ENCODE assay signal across 13 cellular contexts in the genomic region with DNA sequence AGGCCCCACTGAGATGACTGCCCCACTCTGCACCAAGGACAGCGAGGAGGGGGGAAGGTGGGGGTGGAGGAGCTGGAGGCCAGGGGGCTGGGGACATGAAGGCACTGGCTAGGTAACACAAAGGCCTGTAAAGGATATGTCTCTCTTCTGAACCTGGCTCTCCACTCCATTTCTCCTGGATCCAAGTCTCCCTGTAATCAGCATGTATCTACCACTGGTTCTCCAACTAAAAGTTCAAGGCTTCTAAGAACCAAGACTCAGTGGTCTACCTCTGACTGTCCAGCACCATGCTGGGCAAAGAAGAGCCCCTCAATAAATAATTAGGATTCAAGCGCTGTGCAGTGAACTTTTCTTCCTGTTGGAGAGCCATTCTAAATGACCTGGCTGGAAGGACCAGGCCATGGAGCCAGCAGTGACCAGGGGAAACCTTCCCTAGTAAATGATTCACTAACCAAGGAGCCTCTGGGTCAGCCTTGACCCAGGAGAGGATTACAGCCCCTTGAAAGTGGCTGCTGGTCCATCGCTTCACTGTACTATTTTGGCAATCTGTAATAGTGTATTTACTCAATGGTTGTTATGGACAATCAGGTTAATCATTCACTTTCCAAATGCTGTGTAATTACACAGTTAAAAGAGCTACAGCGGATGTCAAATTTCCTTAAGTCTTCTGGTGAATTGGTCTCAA.
DNase-seq lines count a peak whose midpoint lies in the region; ATAC-seq, FAIRE-seq and TF ChIP-seq lines count a peak whose summit lies in the region.
"Had no signal": no experiment of that assay in that cellular context is flagged by ENCODE, and none has a peak within 500 bp of the region (broad histone marks: within the 10 kb centered on the region; RNA-seq: fewer than 3 reads in every experiment).

No MANE protein-coding gene starts in this region.

- H3K36me3 Mint-ChIP-seq in CD8-positive, alpha-beta memory T cell, result no peaks in the 10 kb centered on the region
- H3K36me3 Mint-ChIP-seq: neural progenitor cell had no signal

- POLR2A ChIA-PET in RWPE1 (lab: Yijun Ruan, JAX; ENCODE audit: low non-redundant PET), result no interaction called here
- POLR2A ChIA-PET in CD8-positive, alpha-beta memory T cell (lab: Charles Lee), result no interaction called here

- ATAC-seq in pancreas, result peak; percentile 86 to 90 (median 88)

- H3K4me3 Mint-ChIP-seq in CD8-positive, alpha-beta memory T cell, result no peak overlapping the region
- H3K4me3 Mint-ChIP-seq: neural progenitor cell had no signal

- peak; percentile 13 for DNase-seq in Caki2 (ENCODE audit: low read depth)
- DNase-seq in RWPE1 (ENCODE audit: low spot score), result no peak
- DNase-seq in pancreas, result peak in 3 of 6 donors; percentile 50 to 68 (median 62)
- no peak for DNase-seq in NOMO-1 (lab: John Stamatoyannopoulos, UW; ENCODE audit: unreplicated experiment in 2 of 2)
- DNase-seq in NCI-H187 treated with DMSO at 0.1 percent for 48 hours (lab: John Stamatoyannopoulos, UW), result no peak
- DNase-seq in T-helper 9 cell, result no peak
- no peak for DNase-seq in CD8-positive, alpha-beta memory T cell
- DNase-seq: activated naive CD4-positive, alpha-beta T cell treated with Interleukin-2 at 50 U/mL for 16 hours; kidney had no signal

- 35 to 37% methylated on average over 4 of the region's 4 CpGs for WGBS in pancreas, 2 donors

- H3K4me1 Mint-ChIP-seq in CD8-positive, alpha-beta memory T cell, result no peaks in the 10 kb centered on the region

- peaks cover 11 to 49% (median 37%) of the 10 kb centered on the region in 3 donors for H3K4me1 ChIP-seq in pancreas
- no peaks in the 10 kb centered on the region for H3K4me1 ChIP-seq in CD8-positive, alpha-beta memory T cell (ENCODE audit: insufficient read depth, low read length)

- H3K27ac ChIP-seq in RWPE1, result peak overlapping the region; percentile 83
- peak overlapping the region; percentile 9 to 76 (median 42) for H3K27ac ChIP-seq in pancreas
- H3K27ac ChIP-seq in CD8-positive, alpha-beta memory T cell (ENCODE audit: low read depth, low read length), result no peak overlapping the region
- H3K27ac ChIP-seq: cardiac muscle cell, neural progenitor cell, SJSA1 had no signal

- FAIRE-seq in islet of Langerhans (lab: Jason Lieb, UNC) (peak; percentile 51), pancreas (lab: Jason Lieb, UNC) (no peak)
- FAIRE-seq: kidney had no signal

- CTCF ChIA-PET in RWPE1 (lab: Yijun Ruan, JAX), result interaction anchor here (0.7 to 1.1 kb wide), 4 partner anchors 20 to 730 kb away, joined by 3 to 6 read pairs (median 3); no protein-coding TSS in a partner anchor
- CTCF ChIA-PET in CD8-positive, alpha-beta memory T cell (lab: Charles Lee), result no interaction called here

- no peaks in the 10 kb centered on the region for H3K9me3 Mint-ChIP-seq in CD8-positive, alpha-beta memory T cell
- H3K9me3 Mint-ChIP-seq: neural progenitor cell had no signal

- no peaks in the 10 kb centered on the region for H3K36me3 ChIP-seq in pancreas
- no peaks in the 10 kb centered on the region for H3K36me3 ChIP-seq in CD8-positive, alpha-beta memory T cell (ENCODE audit: insufficient read depth, low read length)
- H3K36me3 ChIP-seq: cardiac muscle cell, neural progenitor cell, SJSA1 had no signal

- H3K9me3 ChIP-seq in pancreas, result no peaks in the 10 kb centered on the region
- H3K9me3 ChIP-seq in CD8-positive, alpha-beta memory T cell (ENCODE audit: low read length), result no peaks in the 10 kb centered on the region
- H3K9me3 ChIP-seq: SJSA1 had no signal

- H3K27me3 ChIP-seq in pancreas, result no peaks in the 10 kb centered on the region
- no peaks in the 10 kb centered on the region for H3K27me3 ChIP-seq in CD8-positive, alpha-beta memory T cell (ENCODE audit: insufficient read depth, low read length, poor library complexity, severe bottlenecking)
- H3K27me3 ChIP-seq: cardiac muscle cell, neural progenitor cell, SJSA1 had no signal

- H3K27me3 Mint-ChIP-seq in CD8-positive, alpha-beta memory T cell, result peaks cover 6 to 37% of the 10 kb centered on the region in 2 donors

- H3K4me3 ChIP-seq in pancreas, result no peak overlapping the region
- H3K4me3 ChIP-seq in CD8-positive, alpha-beta memory T cell (ENCODE audit: low read length), result no peak overlapping the region
- H3K4me3 ChIP-seq: cardiac muscle cell, neural progenitor cell, SJSA1 had no signal

- TF ChIP-seq CTCF in RWPE1 (conservative IDR thresholded peaks at IDR 0.05; ENCODE audit: low read depth) (no peak), pancreas (IDR thresholded peaks at IDR 0.05) (no peak)

- in situ Hi-C loops in Caki2 (cut with HindIII; ENCODE audit: low pct_unique_long_range_greater_than_20kb, low sequenced_read_pairs), result no loop called here

- no peak overlapping the region for H3K27ac Mint-ChIP-seq in CD8-positive, alpha-beta memory T cell
- H3K27ac Mint-ChIP-seq: neural progenitor cell had no signal

- intact Hi-C loops in pancreas (cut with DNase I), result no loop called here
